21 cellular contexts compared by ENCODE assay signal in genomic region chr16:12122202-12122601, GRCh38.
"Had no signal": no experiment of that assay in that cellular context is flagged by ENCODE, and none has a peak within 500 bp of the region (broad histone marks: within the 10 kb centered on the region; RNA-seq: fewer than 3 reads in every experiment).

No MANE protein-coding gene starts in this region.

- H3K36me3 Mint-ChIP-seq: natural killer cell had no signal

- H3K9me3 Mint-ChIP-seq: immature natural killer cell; natural killer cell; stimulated activated naive CD8-positive, alpha-beta T cell treated with anti-CD3 and anti-CD28 coated beads, Interleukin-15, amount 100 ng/mL, for 72 hours had no signal

- H3K9me3 ChIP-seq: esophagus muscularis mucosa, lower lobe of right lung, psoas muscle, spleen, suprapubic skin, transverse colon, upper lobe of right lung, uterus had no signal

- H3K4me3 Mint-ChIP-seq: immature natural killer cell; natural killer cell; stimulated activated naive CD8-positive, alpha-beta T cell treated with anti-CD3 and anti-CD28 coated beads, Interleukin-15, amount 100 ng/mL, for 72 hours had no signal

- H3K4me1 ChIP-seq: upper lobe of right lung, uterus had no signal

- H3K27me3 ChIP-seq: esophagus muscularis mucosa, spleen, suprapubic skin, transverse colon, upper lobe of right lung, uterus had no signal

- H3K36me3 ChIP-seq: transverse colon, uterus had no signal

- H3K27ac Mint-ChIP-seq: immature natural killer cell, natural killer cell had no signal

- H3K27ac ChIP-seq: coronary artery, esophagus muscularis mucosa, lower lobe of right lung, psoas muscle, skin epidermis, spleen, suprapubic skin, transverse colon, upper lobe of right lung, uterus had no signal

- H3K27me3 Mint-ChIP-seq: stimulated activated naive CD8-positive, alpha-beta T cell treated with anti-CD3 and anti-CD28 coated beads, Interleukin-15, amount 100 ng/mL, for 72 hours had no signal

- H3K4me3 ChIP-seq: coronary artery, esophagus muscularis mucosa, lower lobe of right lung, psoas muscle, skin epidermis, spleen, suprapubic skin, transverse colon, upper lobe of right lung, uterus had no signal

- ATAC-seq: left ventricle myocardium superior; lower lobe of right lung; natural killer cell; psoas muscle; right cardiac atrium; stimulated activated naive CD8-positive, alpha-beta T cell treated with anti-CD3 and anti-CD28 coated beads, Interleukin-15, amount 100 ng/mL, for 72 hours; upper lobe of right lung had no signal

- DNase-seq: dermis blood vessel endothelial cell; effector memory CD4-positive, alpha-beta T cell; hypothalamus; immature natural killer cell; islet precursor cell; left ventricle myocardium superior; lower lobe of right lung; natural killer cell; psoas muscle; right cardiac atrium; spleen; stimulated activated CD4-positive, alpha-beta T cell treated with anti-CD3 and anti-CD28 coated beads, Interleukin-2, amount 100 ng/mL, for 48 hours; stimulated activated naive CD4-positive, alpha-beta T cell; stimulated activated naive CD8-positive, alpha-beta T cell treated with anti-CD3 and anti-CD28 coated beads, Interleukin-15, amount 100 ng/mL, for 72 hours; transverse colon; uterus had no signal
